Comparison of ENCODE assay signal across 12 cellular contexts in the genomic region with DNA sequence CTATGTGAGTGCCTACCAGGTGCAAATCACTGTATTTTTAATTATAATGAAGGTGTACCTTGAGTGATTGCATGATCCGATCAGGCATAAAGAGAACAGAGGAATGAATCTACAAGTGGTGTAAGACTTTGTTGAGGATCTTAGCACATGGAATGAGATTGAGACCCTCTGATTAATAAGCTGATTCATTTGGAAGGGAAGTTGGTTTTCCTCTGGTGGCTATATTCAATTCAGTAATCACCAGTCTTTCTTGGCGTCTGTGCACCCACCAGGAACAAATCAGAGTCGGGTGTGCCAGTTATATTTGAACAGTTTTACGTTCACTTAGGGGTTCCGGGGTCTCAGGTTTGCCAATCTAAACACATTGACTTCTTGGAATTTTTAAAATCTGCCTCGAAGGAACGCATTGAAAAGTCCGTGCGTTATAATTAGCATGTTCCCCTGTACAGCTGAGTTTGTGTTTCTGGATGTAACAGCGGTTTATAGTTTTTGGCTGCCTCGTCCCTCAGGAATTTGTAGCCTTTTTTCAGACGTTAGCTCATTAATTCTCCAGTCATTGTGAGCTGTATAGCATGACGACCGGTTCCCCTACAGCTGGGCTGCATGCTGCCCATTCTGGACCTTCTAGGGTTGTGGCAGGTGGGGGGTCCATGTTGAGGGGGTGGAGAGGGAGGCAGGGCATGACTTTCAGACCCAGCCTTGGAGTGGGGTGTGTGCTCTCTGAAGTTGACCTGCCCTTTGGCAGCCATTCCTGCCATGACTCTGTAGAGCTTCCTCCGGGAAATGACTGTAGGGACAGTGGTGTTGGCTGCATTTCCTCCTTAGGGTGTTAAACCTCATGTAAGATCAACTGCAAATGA. TPM values are rescaled to one million over a fixed set of nuclear protein-coding genes. Genes with fewer than 3 reads are reported as not detected.
DNase-seq lines count a peak whose midpoint lies in the region; ATAC-seq, FAIRE-seq and TF ChIP-seq lines count a peak whose summit lies in the region.
"Had no signal": no experiment of that assay in that cellular context is flagged by ENCODE, and none has a peak within 500 bp of the region (broad histone marks: within the 10 kb centered on the region; RNA-seq: fewer than 3 reads in every experiment).

No MANE protein-coding gene starts in this region.

- no peak overlapping the region for H4K5ac ChIP-seq in IMR-90 (ENCODE audit: low read depth, low read length)
- H4K5ac ChIP-seq in H1 (ENCODE audit: insufficient read length, low read depth, low read length): no peak overlapping the region

- H4K8ac ChIP-seq in IMR-90 (ENCODE audit: low read depth in 2 of 2, low read length in 2 of 2): peak overlapping the region in 1 of 2 experiments; percentile 41; a peak in 2 of 4 replicates
- no peak overlapping the region for H4K8ac ChIP-seq in H1 (ENCODE audit: extremely low read depth, insufficient read depth, low read length)

- H3K4ac ChIP-seq in IMR-90 (ENCODE audit: low read depth, low read length) (peak overlapping the region; percentile 92), H1 (replicated peaks; ENCODE audit: insufficient read length, low read depth, low read length) (no peak overlapping the region)

- H2AK5ac ChIP-seq in IMR-90 (ENCODE audit: low read depth, low read length) (peak overlapping the region; percentile 93), H1 (ENCODE audit: low read depth, low read length) (peak overlapping the region; percentile 18; the same call in 1 of the 2 replicates)

- H2BK120ac ChIP-seq in IMR-90 (ENCODE audit: low read depth, low read length) (peak overlapping the region; percentile 63), H1 (replicated peaks; ENCODE audit: low read depth, low read length) (no peak overlapping the region)

- H2BK12ac ChIP-seq in H1 (ENCODE audit: low read depth, low read length): no peak overlapping the region

- H3K9me3 ChIP-seq in IMR-90 (ENCODE audit: control insufficient read depth, insufficient read depth, low read length) (no peaks in the 10 kb centered on the region), H1 (ENCODE audit: insufficient read depth in 2 of 2, low read depth in 1 of 2, low read length in 1 of 2) (no peaks in the 10 kb centered on the region), right lobe of liver (no peaks in the 10 kb centered on the region), thoracic aorta (no peaks in the 10 kb centered on the region)

- peaks cover 25% of the 10 kb centered on the region for H3K4me1 ChIP-seq in IMR-90 (ENCODE audit: control insufficient read depth, insufficient read depth, low read length)
- peaks cover 0 to 20% (median 12%) of the 10 kb centered on the region in 4 experiments; a peak in 5 of 7 replicates for H3K4me1 ChIP-seq in H1 (replicated peaks in 1 of 4; ENCODE audit: control insufficient read depth in 3 of 4, insufficient read depth in 4 of 4, low read length in 3 of 4)
- H3K4me1 ChIP-seq in right lobe of liver: peaks cover 0 to 45% (median 10%) of the 10 kb centered on the region in 4 donors
- H3K4me1 ChIP-seq in thoracic aorta (ENCODE audit: control insufficient read depth in 1 of 2, low read depth in 2 of 2): peaks cover 37 to 62% of the 10 kb centered on the region in 2 donors

- H3K23ac ChIP-seq in IMR-90 (ENCODE audit: low read depth, low read length) (peak overlapping the region; percentile 84), H1 (ENCODE audit: insufficient read length) (no peak overlapping the region)

- H3K4me2 ChIP-seq in IMR-90 (ENCODE audit: low read depth, low read length) (peak overlapping the region; percentile 74), H1 (ENCODE audit: insufficient read depth in 1 of 2, low read depth in 2 of 2, low read length in 2 of 2) (no peak overlapping the region)

- BruUV-seq in IMR-90 (replicated peaks; lab: Mats Ljungman, UMichigan): no TSS peak

- CTCF ChIA-PET in IMR-90 (lab: Yijun Ruan, JAX) (interaction anchor here (0.6 to 1.3 kb wide), 3 partner anchors 17 to 110 kb away, joined by 3 to 4 read pairs (median 4); no protein-coding TSS in a partner anchor), H1 (lab: Charles Lee; ENCODE audit: partially characterized antibody) (interaction anchor here (0.6 to 3.3 kb wide), 6 partner anchors 10 to 247 kb away, joined by 3 to 10 read pairs (median 4); no protein-coding TSS in a partner anchor)

- TF ChIP-seq POLR2A in IMR-90 (IDR thresholded peaks at IDR 0.05; ENCODE audit: low read depth, low read length) (no peak), H1 (IDR thresholded peaks at IDR 0.05; ENCODE audit: control extremely low read depth in 1 of 2, low read depth in 2 of 2, low read length in 2 of 2) (no peak), right lobe of liver (IDR thresholded peaks at IDR 0.05) (peak; percentile 62)

- no peaks in the 10 kb centered on the region for H3K23me2 ChIP-seq in H1 (ENCODE audit: low read depth, low read length)

- POLR2A ChIA-PET in IMR-90 (lab: Charles Lee; ENCODE audit: unreplicated experiment) (no interaction called here), H1 (lab: Charles Lee; ENCODE audit: partially characterized antibody) (interaction anchor here (1.0 to 2.0 kb wide), 4 partner anchors 10 to 22 kb away, joined by 3 to 8 read pairs (median 4); no protein-coding TSS in a partner anchor)

- peak overlapping the region; percentile 53; the same call in 1 of the 2 replicates for H4K91ac ChIP-seq in IMR-90 (ENCODE audit: insufficient read depth, low read depth, low read length)
- H4K91ac ChIP-seq in H1 (replicated peaks; ENCODE audit: insufficient read length, low read length): no peak overlapping the region

- H2AK9ac ChIP-seq in IMR-90 (replicated peaks; ENCODE audit: low read depth, low read length, poor library complexity): peak overlapping the region; percentile 48

- H3K4me3 ChIP-seq in IMR-90 (ENCODE audit: insufficient read depth, low read depth, low read length) (no peak overlapping the region), H1 (ENCODE audit: extremely low read depth in 1 of 4, insufficient read depth in 2 of 4, low read depth in 3 of 4, low read length in 4 of 4) (no peak overlapping the region), right lobe of liver (peak overlapping the region; percentile 22 to 61 (median 58)), thoracic aorta (peak overlapping the region; percentile 50)

- H2BK5ac ChIP-seq in IMR-90 (ENCODE audit: low read depth, low read length, poor library complexity, severe bottlenecking) (peak overlapping the region; percentile 80), H1 (ENCODE audit: low read depth, low read length) (no peak overlapping the region)

- peak overlapping the region; percentile 39 for H2AFZ ChIP-seq in IMR-90 (replicated peaks; ENCODE audit: low read length, poor library complexity)
- no peak overlapping the region for H2AFZ ChIP-seq in H1 (ENCODE audit: low read length)

- H2BK15ac ChIP-seq in IMR-90 (ENCODE audit: low read depth, low read length): peak overlapping the region; percentile 87
- H2BK15ac ChIP-seq in H1 (ENCODE audit: low read length): no peak overlapping the region

- H3K36me3 ChIP-seq in IMR-90 (ENCODE audit: control insufficient read depth, insufficient read depth, low read length) (no peaks in the 10 kb centered on the region; the same call in 1 of the 2 replicates), H1 (ENCODE audit: control insufficient read depth in 2 of 4, insufficient read depth in 4 of 4, low read length in 3 of 4) (no peaks in the 10 kb centered on the region), right lobe of liver (no peaks in the 10 kb centered on the region), thoracic aorta (no peaks in the 10 kb centered on the region)
- H3K36me3 ChIP-seq: WERI-Rb-1 had no signal

- peak overlapping the region; percentile 79 for H3K18ac ChIP-seq in IMR-90 (ENCODE audit: low read depth, low read length)
- peak overlapping the region; percentile 53; the same call in 1 of the 2 replicates for H3K18ac ChIP-seq in H1 (ENCODE audit: extremely low read depth, low read length)

- intact Hi-C loops in IMR-90 (cut with micrococcal nuclease) (loop anchor here (2.0 kb wide), 1 partner anchor 19 kb away; no protein-coding TSS in a partner anchor), right lobe of liver (cut with DNase I) (no loop called here)

- peak overlapping the region; percentile 22 for H3K9ac ChIP-seq in IMR-90 (ENCODE audit: low read depth, low read length)
- no peak overlapping the region for H3K9ac ChIP-seq in H1 (replicated peaks in 1 of 4; ENCODE audit: extremely low read depth in 1 of 4, low read depth in 3 of 4, low read length in 3 of 4)

- no peak for TF ChIP-seq EP300 in H1 (IDR thresholded peaks at IDR 0.05; ENCODE audit: borderline replicate concordance in 1 of 2, low read depth in 2 of 2, low read length in 2 of 2)

- no peak for TF ChIP-seq RAD21 in IMR-90 (IDR thresholded peaks at IDR 0.05; ENCODE audit: low read length)
- no peak for TF ChIP-seq RAD21 in H1 (IDR thresholded peaks at IDR 0.05 in 1 of 2, conservative IDR thresholded peaks at IDR 0.05 in 1 of 2; ENCODE audit: low read depth in 2 of 2, low read length in 2 of 2)

- H4K20me1 ChIP-seq in IMR-90 (ENCODE audit: insufficient read depth, low read length) (peaks cover 84% of the 10 kb centered on the region), H1 (replicated peaks in 1 of 2; ENCODE audit: control insufficient read depth in 1 of 2, insufficient read depth in 2 of 2, low read length in 2 of 2) (peaks cover 4 to 19% of the 10 kb centered on the region in 2 experiments)

- DNase-seq in IMR-90 (peak; percentile 70), H1 (ENCODE audit: low read depth in 1 of 2, low spot score in 2 of 2) (no peak), right lobe of liver (peak; percentile 67 to 78 (median 70)), thoracic aorta (ENCODE audit: low spot score) (peak; percentile 12), OCI-M1 (lab: John Stamatoyannopoulos, UW) (no peak), NCI-H2196 treated with DMSO at 0.1 percent for 48 hours (lab: John Stamatoyannopoulos, UW; ENCODE audit: unreplicated experiment) (no peak)
- DNase-seq in activated CD4-positive, alpha-beta T cell treated with anti-CD3 and anti-CD28 coated beads for 48 hours: no peak
- DNase-seq: hippocampal formation, NCI-H82, posterior cingulate gyrus, WERI-Rb-1 had no signal

- no peak for FAIRE-seq in H1 (lab: Jason Lieb, UNC)

- in situ Hi-C loops in IMR-90 (cut with MboI; ENCODE audit: low sequenced_read_pairs): no loop called here

- ATAC-seq in IMR-90 (ENCODE audit: low read depth) (peak; percentile 52), right lobe of liver (peak; percentile 72 to 80 (median 78)), thoracic aorta (ENCODE audit: insufficient number of reproducible peaks, low FRiP score, low read depth) (peak; percentile 81), GM18858 (IDR thresholded peaks at IDR 0.05; ENCODE audit: unreplicated experiment) (no peak)

- peaks cover 40% of the 10 kb centered on the region for H3K9me1 ChIP-seq in IMR-90 (ENCODE audit: insufficient read depth, low read length)

- H3K56ac ChIP-seq in IMR-90 (ENCODE audit: extremely low read depth, insufficient read depth, low read length): 0 out of 2 replicates have a peak overlapping the region, but pooled peaks have one; percentile 16
- no peak overlapping the region for H3K56ac ChIP-seq in H1 (replicated peaks; ENCODE audit: insufficient read length, low read depth, low read length)

- peaks cover 7 to 100% of the 10 kb centered on the region in 2 experiments for H3K79me2 ChIP-seq in H1 (ENCODE audit: control insufficient read depth in 1 of 2, insufficient read depth in 2 of 2, low read length in 2 of 2)

- dilution Hi-C loops in IMR-90 (cut with HindIII; ENCODE audit: low sequenced_read_pairs, unreplicated experiment): no loop called here

- no peak for TF ChIP-seq CTCF in IMR-90 (conservative IDR thresholded peaks at IDR 0.05; ENCODE audit: low read depth, low read length)
- TF ChIP-seq CTCF in H1 (IDR thresholded peaks at IDR 0.05; ENCODE audit: control extremely low read depth in 1 of 3, insufficient read depth in 1 of 3, low read depth in 1 of 3, low read length in 3 of 3): no peak
- no peak for TF ChIP-seq CTCF in right lobe of liver (IDR thresholded peaks at IDR 0.05)
- TF ChIP-seq CTCF in thoracic aorta (IDR thresholded peaks at IDR 0.05): no peak

- H3K79me1 ChIP-seq in IMR-90 (ENCODE audit: low read depth in 1 of 2, low read length in 2 of 2): peaks cover 38 to 78% of the 10 kb centered on the region in 2 experiments
- peaks cover 12% of the 10 kb centered on the region for H3K79me1 ChIP-seq in H1 (ENCODE audit: low read depth, low read length)

- H3K27ac ChIP-seq in IMR-90 (ENCODE audit: insufficient read depth, low read length): peak overlapping the region; percentile 70
- H3K27ac ChIP-seq in H1 (ENCODE audit: low read depth, low read length): no peak overlapping the region
- H3K27ac ChIP-seq in right lobe of liver: peak overlapping the region; percentile 66 to 81 (median 79)
- peak overlapping the region; percentile 78 to 89 for H3K27ac ChIP-seq in thoracic aorta
- H3K27ac ChIP-seq: WERI-Rb-1 had no signal

- H2BK20ac ChIP-seq in IMR-90 (ENCODE audit: low read depth, low read length): peak overlapping the region; percentile 78
- no peak overlapping the region for H2BK20ac ChIP-seq in H1 (ENCODE audit: low read length)

- H3K27me3 ChIP-seq in IMR-90 (ENCODE audit: control insufficient read depth, insufficient read depth, low read length) (no peaks in the 10 kb centered on the region), H1 (replicated peaks in 1 of 4; ENCODE audit: control insufficient read depth in 3 of 4, extremely low read depth in 1 of 4, insufficient read depth in 3 of 4, low read length in 3 of 4) (no peaks in the 10 kb centered on the region), right lobe of liver (no peaks in the 10 kb centered on the region), thoracic aorta (replicated peaks; ENCODE audit: insufficient read depth) (no peaks in the 10 kb centered on the region)

- 44% methylated on average over 3 of the region's 15 CpGs; no CpG with 5 or more reads in 1 of the 2 experiments for WGBS in IMR-90 (ENCODE audit: extremely low coverage in 2 of 2, insufficient read length in 1 of 2), 2 experiments
- WGBS in H1 (ENCODE audit: extremely low coverage in 1 of 2, insufficient coverage in 1 of 2, insufficient read length in 1 of 2, insufficient replicate concordance in 2 of 2, low coverage in 1 of 2, low lambda C conversion rate in 2 of 2, missing lambda C conversion rate in 1 of 2), 2 experiments: 89% methylated on average over 15 of the region's 15 CpGs; no CpG with 5 or more reads in 1 of the 2 experiments
- WGBS in right lobe of liver (ENCODE audit: insufficient coverage, low coverage, low lambda C conversion rate, missing lambda C conversion rate): 21% methylated on average over 15 of the region's 15 CpGs

- H3K14ac ChIP-seq in IMR-90 (replicated peaks; ENCODE audit: low read depth, low read length): peak overlapping the region; percentile 84
- no peak overlapping the region for H3K14ac ChIP-seq in H1 (ENCODE audit: insufficient read length)

RNA-seq across cellular contexts. Expression of a gene that starts 20.3 kb away (rescaled TPM):
- total RNA-seq in IMR-90 (2012; rRNA removed): 116 and 167 TPM in 2 replicates
- polyA plus RNA-seq in IMR-90 (2012; rRNA removed): 44.3 and 57.2 TPM in 2 replicates
- polyA plus RNA-seq in IMR-90 (2012; cell fraction: cytosol; rRNA removed): 11.9 and 14.9 TPM in 2 replicates
- 10.3 and 68.5 TPM in 2 replicates for polyA plus RNA-seq in IMR-90 (2012; cell fraction: nucleus; rRNA removed; ENCODE audit: low replicate concordance)
- 55.5 and 61.2 TPM in 2 replicates for total RNA-seq in H1 (2021; fragmentation: NEBNext Ultra II Directional; extraction: Animal tissue kit (Norgen Biotek cat#: 25700))
- 8.7 and 15.5 TPM in 2 replicates for polyA plus RNA-seq in H1 (2011; rRNA removed)
- polyA plus RNA-seq in H1 (2011; cell fraction: cytosol; rRNA removed): 19.2 TPM
- 14.5 TPM for polyA plus RNA-seq in H1 (2011; cell fraction: nucleus; rRNA removed)
- polyA plus RNA-seq in H1 (2012, experiment 1 of 2): 25.4 to 39.3 TPM (median 30.2 TPM) in 4 replicates
- polyA plus RNA-seq in H1 (2012, experiment 2 of 2): 7.5 TPM
- polyA plus RNA-seq in H1 (2013, experiment 1 of 2): 25.9 TPM
- polyA plus RNA-seq in H1 (2013, experiment 2 of 2): 25.8 TPM
- polyA minus RNA-seq in H1 (2011; rRNA and poly(A)+ RNA removed): 47.7 and 68.1 TPM in 2 replicates
- 34.9 TPM for polyA minus RNA-seq in H1 (2011; cell fraction: cytosol; rRNA and poly(A)+ RNA removed)
- 70.6 TPM for polyA minus RNA-seq in H1 (2011; cell fraction: nucleus; rRNA and poly(A)+ RNA removed)
- 100 to 1,000 TPM; 171 to 273 (median 221) TPM for total RNA-seq in right lobe of liver
- 10 to 100 TPM; 74.7 to 79.4 TPM for total RNA-seq in thoracic aorta

Comparison
In these comparisons a context has a peak if more than half of its experiments do, and no peak if none do; other contexts are left out.
1. DNase-seq: peak in IMR-90 (single experiment), right lobe of liver (3 of 3) and thoracic aorta (single experiment); none in H1 (0 of 2), OCI-M1 (single experiment), NCI-H2196 treated with DMSO at 0.1 percent for 48 hours (single experiment) and activated CD4-positive, alpha-beta T cell treated with anti-CD3 and anti-CD28 coated beads for 48 hours (single experiment).
2. H3K4me3 ChIP-seq: peak in right lobe of liver (3 of 3) and thoracic aorta (single experiment); none in IMR-90 (single experiment) and H1 (0 of 4).